In genomic region chr6:101110814-101111213, GRCh38 we compare ENCODE assay signal across 21 cellular contexts.
DNase-seq lines count a peak whose midpoint lies in the region; ATAC-seq and TF ChIP-seq lines count a peak whose summit lies in the region.
"Had no signal": no experiment of that assay in that cellular context is flagged by ENCODE, and none has a peak within 500 bp of the region (broad histone marks: within the 10 kb centered on the region; RNA-seq: fewer than 3 reads in every experiment).

No MANE protein-coding gene starts in this region.

- intact Hi-C loops in right cardiac atrium (cut with DNase I) = loop anchor here in 1 of 4 donors (5.0 to 10.0 kb wide), 2 partner anchors 116 to 1504 kb away; no protein-coding TSS in a partner anchor

- TF ChIP-seq CTCF in AG10803 (conservative IDR thresholded peaks at IDR 0.05; ENCODE audit: low read length) = no peak
- TF ChIP-seq CTCF in choroid plexus epithelial cell (conservative IDR thresholded peaks at IDR 0.05; ENCODE audit: low read depth, low read length) = no peak
- TF ChIP-seq CTCF in fibroblast of villous mesenchyme (IDR thresholded peaks at IDR 0.05; ENCODE audit: insufficient read depth, low read depth, low read length) = no peak

- H3K9me3 ChIP-seq in right cardiac atrium (ENCODE audit: control insufficient read depth, low read length) = no peaks in the 10 kb centered on the region
- H3K9me3 ChIP-seq: HAP-1, SJSA1 had no signal

- ATAC-seq in HG02588 (IDR thresholded peaks at IDR 0.05; ENCODE audit: unreplicated experiment) = no peak
- ATAC-seq in right cardiac atrium = no peak
- ATAC-seq: GM12878, K562 had no signal

- 84% methylated on average over 1 of the region's 1 CpG for WGBS in right cardiac atrium

- H3K27ac ChIP-seq in right cardiac atrium (ENCODE audit: low read length) = no peak overlapping the region
- H3K27ac ChIP-seq: PC-9, SJSA1 had no signal

- H3K4me3 ChIP-seq in AG10803 (ENCODE audit: low read length) (no peak overlapping the region), choroid plexus epithelial cell (ENCODE audit: low read depth, low read length) (no peak overlapping the region), fibroblast of villous mesenchyme (ENCODE audit: low read depth, low read length) (no peak overlapping the region), right cardiac atrium (ENCODE audit: low read length) (no peak overlapping the region)
- H3K4me3 ChIP-seq: GM12878, HAP-1, K562, PC-9, SJSA1 had no signal

- H3K27me3 ChIP-seq in right cardiac atrium (ENCODE audit: control insufficient read depth, insufficient read depth) = no peaks in the 10 kb centered on the region
- H3K27me3 ChIP-seq: SJSA1 had no signal

- DNase-seq in AG10803 (ENCODE audit: low read depth) = peak; percentile 18
- peak; percentile 73 for DNase-seq in HCEC 1CT
- peak; percentile 11 for DNase-seq in choroid plexus epithelial cell (ENCODE audit: low read depth)
- DNase-seq in fibroblast of villous mesenchyme (ENCODE audit: low read depth) = peak; percentile 15
- no peak for DNase-seq in NOMO-1 (lab: John Stamatoyannopoulos, UW; ENCODE audit: unreplicated experiment in 2 of 2)
- no peak for DNase-seq in dedifferentiated amniotic fluid mesenchymal stem cell (ENCODE audit: extremely low spot score)
- DNase-seq in right cardiac atrium = no peak
- DNase-seq: AML-193; COR-L47; MV-4-11; NCI-H1417 treated with DMSO at 0.1 percent for 48 hours; NCI-H2029; NCI-H2171; NCI-H446; NK-92 treated with Interleukin-12 subunit alpha and Interleukin-12 subunit beta, amount 100 ng/mL, for 24 hours; PC-9 had no signal

- H3K4me1 ChIP-seq in right cardiac atrium (ENCODE audit: control insufficient read depth, insufficient read depth, low read length) = no peaks in the 10 kb centered on the region
- H3K4me1 ChIP-seq: SJSA1 had no signal

Comparison
In these comparisons a context has a peak if more than half of its experiments do, and no peak if none do; other contexts are left out.
1. DNase-seq: peak in AG10803 (single experiment), HCEC 1CT (single experiment), choroid plexus epithelial cell (single experiment) and fibroblast of villous mesenchyme (single experiment); none in NOMO-1 (0 of 2), dedifferentiated amniotic fluid mesenchymal stem cell (single experiment) and right cardiac atrium (0 of 3).